In genomic region chr5:57780306-57780958, GRCh38 we compare ENCODE assay signal across 16 cellular contexts.
DNase-seq lines count a peak whose midpoint lies in the region; ATAC-seq, FAIRE-seq and TF ChIP-seq lines count a peak whose summit lies in the region.
"Had no signal": no experiment of that assay in that cellular context is flagged by ENCODE, and none has a peak within 500 bp of the region (broad histone marks: within the 10 kb centered on the region; RNA-seq: fewer than 3 reads in every experiment).

No MANE protein-coding gene starts in this region.

- H3K36me3 Mint-ChIP-seq in type B pancreatic cell (no peaks in the 10 kb centered on the region), neural progenitor cell (no peaks in the 10 kb centered on the region)
- H3K36me3 Mint-ChIP-seq: naive B cell had no signal

- H3K4me1 ChIP-seq in H1 (replicated peaks in 1 of 4; ENCODE audit: control insufficient read depth in 3 of 4, insufficient read depth in 4 of 4, low read length in 3 of 4) (no peaks in the 10 kb centered on the region), HepG2 (ENCODE audit: insufficient read depth, low read length) (peaks cover 30% of the 10 kb centered on the region), neural progenitor cell (no peaks in the 10 kb centered on the region)

- no peak overlapping the region for H3K4ac ChIP-seq in H1 (replicated peaks; ENCODE audit: insufficient read length, low read depth, low read length)

- H3K27ac Mint-ChIP-seq in type B pancreatic cell = peak overlapping the region; percentile 56
- H3K27ac Mint-ChIP-seq in neural progenitor cell = no peak overlapping the region
- H3K27ac Mint-ChIP-seq: activated CD8-positive, alpha-beta T cell treated with anti-CD3 and anti-CD28 coated beads, Interleukin-2, amount 10 ng/mL, durations not matched to agents 7 days and 5 days; activated naive CD4-positive, alpha-beta T cell treated with anti-CD3 and anti-CD28 coated beads for 36 hours; CD4-positive, alpha-beta T cell had no signal

- no peak overlapping the region for H3K14ac ChIP-seq in H1 (ENCODE audit: insufficient read length)

- H4K8ac ChIP-seq in H1 (ENCODE audit: extremely low read depth, insufficient read depth, low read length) = no peak overlapping the region

- H3K56ac ChIP-seq in H1 (replicated peaks; ENCODE audit: insufficient read length, low read depth, low read length) = no peak overlapping the region

- H3K79me1 ChIP-seq in H1 (ENCODE audit: low read depth, low read length) = no peaks in the 10 kb centered on the region

- H3K27ac ChIP-seq in H1 (ENCODE audit: low read depth, low read length) (no peak overlapping the region), HepG2 (ENCODE audit: extremely low read length, insufficient read depth, low read length) (no peak overlapping the region), neural progenitor cell (no peak overlapping the region)
- H3K27ac ChIP-seq: suprapubic skin had no signal

- no peaks in the 10 kb centered on the region for H3K36me3 ChIP-seq in H1 (ENCODE audit: control insufficient read depth in 2 of 4, insufficient read depth in 4 of 4, low read length in 3 of 4)
- H3K36me3 ChIP-seq in HepG2 (replicated peaks in 1 of 2; ENCODE audit: control insufficient read depth in 1 of 2, insufficient read depth in 2 of 2, low read length in 2 of 2) = no peaks in the 10 kb centered on the region
- H3K36me3 ChIP-seq in neural progenitor cell = no peaks in the 10 kb centered on the region
- H3K36me3 ChIP-seq: suprapubic skin had no signal

- TF ChIP-seq POLR2A in H1 (IDR thresholded peaks at IDR 0.05; ENCODE audit: control extremely low read depth in 1 of 2, low read depth in 2 of 2, low read length in 2 of 2) (no peak), HepG2 (IDR thresholded peaks at IDR 0.05; ENCODE audit: insufficient read depth in 1 of 2, low read depth in 2 of 2, low read length in 2 of 2) (no peak), GM18505 (IDR thresholded peaks at IDR 0.05; ENCODE audit: borderline replicate concordance, extremely low read depth, insufficient read depth, insufficient read length) (no peak)

- TF ChIP-seq CTCF in H1 (IDR thresholded peaks at IDR 0.05; ENCODE audit: control extremely low read depth in 1 of 3, insufficient read depth in 1 of 3, low read depth in 1 of 3, low read length in 3 of 3) = no peak
- TF ChIP-seq CTCF in HepG2 (CRISPR knock-in tag; IDR thresholded peaks at IDR 0.05) = no peak
- no peak for TF ChIP-seq CTCF in type B pancreatic cell (conservative IDR thresholded peaks at IDR 0.05)
- no peak for TF ChIP-seq CTCF in neural progenitor cell (IDR thresholded peaks at IDR 0.05)

- no peak overlapping the region for H2BK20ac ChIP-seq in H1 (ENCODE audit: low read length)

- H4K91ac ChIP-seq in H1 (replicated peaks; ENCODE audit: insufficient read length, low read length) = no peak overlapping the region

- no peaks in the 10 kb centered on the region for H3K79me2 ChIP-seq in H1 (ENCODE audit: control insufficient read depth in 1 of 2, insufficient read depth in 2 of 2, low read length in 2 of 2)
- H3K79me2 ChIP-seq in HepG2 (ENCODE audit: insufficient read depth, low read length) = no peaks in the 10 kb centered on the region
- no peaks in the 10 kb centered on the region for H3K79me2 ChIP-seq in neural progenitor cell (ENCODE audit: low read depth)

- H3K9ac ChIP-seq in H1 (replicated peaks in 1 of 4; ENCODE audit: extremely low read depth in 1 of 4, low read depth in 3 of 4, low read length in 3 of 4) = no peak overlapping the region
- H3K9ac ChIP-seq in HepG2 (ENCODE audit: insufficient read depth, low read depth, low read length) = no peak overlapping the region
- H3K9ac ChIP-seq in neural progenitor cell = no peak overlapping the region

- CTCF ChIA-PET in H1 (lab: Charles Lee; ENCODE audit: partially characterized antibody) (interaction anchor here (0.7 to 6.3 kb wide), 14 partner anchors 12 to 680 kb away, joined by 3 to 86 read pairs (median 3); partner anchors contain the start of gene PLK2), HepG2 (lab: Yijun Ruan, JAX; ENCODE audit: low intra/inter-chr PET ratio, low total read pairs) (interaction anchor here (1.5 kb wide), 1 partner anchor 680 kb away, joined by 7 read pairs; the partner anchor contains the start of gene PLK2)

- TF ChIP-seq RAD21 in H1 (IDR thresholded peaks at IDR 0.05 in 1 of 2, conservative IDR thresholded peaks at IDR 0.05 in 1 of 2; ENCODE audit: low read depth in 2 of 2, low read length in 2 of 2) = no peak
- TF ChIP-seq RAD21 in HepG2 (CRISPR knock-in tag; IDR thresholded peaks at IDR 0.05) = no peak

- 82% methylated on average over 12 of the region's 12 CpGs; no CpG with 5 or more reads in 1 of the 2 experiments for WGBS in H1 (ENCODE audit: extremely low coverage in 1 of 2, insufficient coverage in 1 of 2, insufficient read length in 1 of 2, insufficient replicate concordance in 2 of 2, low coverage in 1 of 2, low lambda C conversion rate in 2 of 2, missing lambda C conversion rate in 1 of 2), 2 experiments
- whole genome bisulfite sequencing in HepG2 (ENCODE audit: low lambda C conversion rate) = 46% methylated on average over 11 of the region's 12 CpGs

- FAIRE-seq in H1 (lab: Jason Lieb, UNC) (no peak), HepG2 (lab: Jason Lieb, UNC) (no peak)

- H2AK5ac ChIP-seq in H1 (ENCODE audit: low read depth, low read length) = 0 out of 2 replicates have a peak overlapping the region, but pooled peaks have one; percentile 30

- intact Hi-C loops in HepG2 (cut with micrococcal nuclease; ENCODE audit: unreplicated experiment) = no loop called here

- H3K9me3 ChIP-seq in H1 (ENCODE audit: insufficient read depth in 2 of 2, low read depth in 1 of 2, low read length in 1 of 2) (no peaks in the 10 kb centered on the region), HepG2 (ENCODE audit: low read length) (no peaks in the 10 kb centered on the region), neural progenitor cell (ENCODE audit: low read depth) (no peaks in the 10 kb centered on the region)
- H3K9me3 ChIP-seq: suprapubic skin had no signal

- peak; percentile 51 for DNase-seq in NCI-H226
- DNase-seq in H1 (ENCODE audit: low read depth in 1 of 2, low spot score in 2 of 2) = no peak
- DNase-seq in HepG2 (ENCODE audit: low spot score) = no peak
- DNase-seq in type B pancreatic cell (ENCODE audit: extremely low spot score, unreplicated experiment) = no peak
- no peak for DNase-seq in inferior parietal cortex (ENCODE audit: extremely low spot score)
- DNase-seq in AG08396 (ENCODE audit: low spot score) = no peak
- DNase-seq in neural progenitor cell (ENCODE audit: low spot score) = no peak
- DNase-seq: activated CD8-positive, alpha-beta T cell treated with anti-CD3 and anti-CD28 coated beads, Interleukin-2, amount 10 ng/mL, durations not matched to agents 7 days and 5 days; activated naive CD4-positive, alpha-beta T cell treated with anti-CD3 and anti-CD28 coated beads for 36 hours; CD4-positive, alpha-beta T cell; naive B cell; RPMI8226; T-helper 9 cell had no signal

- H3K4me2 ChIP-seq in H1 (ENCODE audit: insufficient read depth in 1 of 2, low read depth in 2 of 2, low read length in 2 of 2) (no peak overlapping the region), HepG2 (ENCODE audit: low read depth, low read length) (no peak overlapping the region), neural progenitor cell (no peak overlapping the region)

- no peak overlapping the region for H2BK120ac ChIP-seq in H1 (replicated peaks; ENCODE audit: low read depth, low read length)

- no peak overlapping the region for H2BK15ac ChIP-seq in H1 (ENCODE audit: low read length)

- H3K23ac ChIP-seq in H1 (ENCODE audit: insufficient read length) = no peak overlapping the region

- H2BK12ac ChIP-seq in H1 (ENCODE audit: low read depth, low read length) = peak overlapping the region; percentile 78; the same call in 1 of the 2 replicates

- H3K4me3 ChIP-seq in H1 (ENCODE audit: extremely low read depth in 1 of 4, insufficient read depth in 2 of 4, low read depth in 3 of 4, low read length in 4 of 4) = no peak overlapping the region
- no peak overlapping the region for H3K4me3 ChIP-seq in HepG2 (replicated peaks in 1 of 3; ENCODE audit: insufficient read depth in 1 of 3, low read depth in 2 of 3, low read length in 3 of 3)
- no peak overlapping the region for H3K4me3 ChIP-seq in neural progenitor cell
- H3K4me3 ChIP-seq: suprapubic skin had no signal

- no TSS peak for BruUV-seq in HepG2 (replicated peaks; lab: Mats Ljungman, UMichigan)

- peaks cover 4% of the 10 kb centered on the region for H3K9me3 Mint-ChIP-seq in type B pancreatic cell
- H3K9me3 Mint-ChIP-seq in neural progenitor cell = no peaks in the 10 kb centered on the region
- H3K9me3 Mint-ChIP-seq: activated naive CD4-positive, alpha-beta T cell treated with anti-CD3 and anti-CD28 coated beads for 36 hours; CD4-positive, alpha-beta T cell; naive B cell had no signal

- H3K4me1 Mint-ChIP-seq in type B pancreatic cell (ENCODE audit: unreplicated experiment) (peaks cover 53% of the 10 kb centered on the region), neural progenitor cell (peaks cover 7% of the 10 kb centered on the region)
- H3K4me1 Mint-ChIP-seq: naive B cell had no signal

- H3K27me3 ChIP-seq in H1 (replicated peaks in 1 of 4; ENCODE audit: control insufficient read depth in 3 of 4, extremely low read depth in 1 of 4, insufficient read depth in 3 of 4, low read length in 3 of 4) (no peaks in the 10 kb centered on the region), HepG2 (ENCODE audit: control insufficient read depth in 1 of 2, insufficient read depth in 2 of 2, low read length in 2 of 2) (no peaks in the 10 kb centered on the region), neural progenitor cell (no peaks in the 10 kb centered on the region)
- H3K27me3 ChIP-seq: suprapubic skin had no signal

- H3K4me3 Mint-ChIP-seq in type B pancreatic cell (no peak overlapping the region), neural progenitor cell (no peak overlapping the region)
- H3K4me3 Mint-ChIP-seq: activated CD8-positive, alpha-beta T cell treated with anti-CD3 and anti-CD28 coated beads, Interleukin-2, amount 10 ng/mL, durations not matched to agents 7 days and 5 days; activated naive CD4-positive, alpha-beta T cell treated with anti-CD3 and anti-CD28 coated beads for 36 hours; CD4-positive, alpha-beta T cell; naive B cell had no signal

- in situ Hi-C loops in HepG2 (cut with HindIII; ENCODE audit: extremely low pct_ligation_motif_present, low pct_unique_long_range_greater_than_20kb) = loop anchor here (5.0 kb wide), 1 partner anchor 682 kb away; the partner anchor contains the start of gene PLK2

- no peaks in the 10 kb centered on the region for H3K23me2 ChIP-seq in H1 (ENCODE audit: low read depth, low read length)

- no peak overlapping the region for H3K18ac ChIP-seq in H1 (ENCODE audit: extremely low read depth, low read length)

- POLR2A ChIA-PET in H1 (lab: Charles Lee; ENCODE audit: partially characterized antibody) = no interaction called here
- POLR2A ChIA-PET in HepG2 (lab: Yijun Ruan, JAX) = no interaction called here

- H4K20me1 ChIP-seq in H1 (replicated peaks in 1 of 2; ENCODE audit: control insufficient read depth in 1 of 2, insufficient read depth in 2 of 2, low read length in 2 of 2) (no peaks in the 10 kb centered on the region), HepG2 (ENCODE audit: insufficient read depth, low read length) (no peaks in the 10 kb centered on the region), neural progenitor cell (ENCODE audit: low read depth) (no peaks in the 10 kb centered on the region)

- ATAC-seq in HepG2 (no peak), GM18505 (IDR thresholded peaks at IDR 0.05; ENCODE audit: unreplicated experiment) (no peak)
- ATAC-seq: activated CD8-positive, alpha-beta T cell treated with anti-CD3 and anti-CD28 coated beads, Interleukin-2, amount 10 ng/mL, durations not matched to agents 7 days and 5 days; esophagus mucosa had no signal

- H3K27me3 Mint-ChIP-seq in type B pancreatic cell = no peaks in the 10 kb centered on the region
- peaks cover 2% of the 10 kb centered on the region for H3K27me3 Mint-ChIP-seq in neural progenitor cell (ENCODE audit: insufficient read depth, low read depth)
- H3K27me3 Mint-ChIP-seq: CD4-positive, alpha-beta T cell; naive B cell had no signal

- no peak overlapping the region for H4K5ac ChIP-seq in H1 (ENCODE audit: insufficient read length, low read depth, low read length)

- H3F3A ChIP-seq in neural progenitor cell (ENCODE audit: low read depth) = no peaks in the 10 kb centered on the region

- H2AFZ ChIP-seq in H1 (ENCODE audit: low read length) = no peak overlapping the region
- no peak overlapping the region for H2AFZ ChIP-seq in HepG2 (ENCODE audit: low read length)
- no peak overlapping the region for H2AFZ ChIP-seq in neural progenitor cell (replicated peaks)

- no peak for TF ChIP-seq EP300 in H1 (IDR thresholded peaks at IDR 0.05; ENCODE audit: borderline replicate concordance in 1 of 2, low read depth in 2 of 2, low read length in 2 of 2)
- TF ChIP-seq EP300 in HepG2 (IDR thresholded peaks at IDR 0.05; ENCODE audit: low read depth in 2 of 2, low read length in 2 of 2) = no peak
- no peak for TF ChIP-seq EP300 in HepG2 (CRISPR knock-in tag; IDR thresholded peaks at IDR 0.05; ENCODE audit: borderline replicate concordance)

- no peak overlapping the region for H2BK5ac ChIP-seq in H1 (ENCODE audit: low read depth, low read length)
